Comparison of ENCODE assay signal across 7 cellular contexts in the genomic region with DNA sequence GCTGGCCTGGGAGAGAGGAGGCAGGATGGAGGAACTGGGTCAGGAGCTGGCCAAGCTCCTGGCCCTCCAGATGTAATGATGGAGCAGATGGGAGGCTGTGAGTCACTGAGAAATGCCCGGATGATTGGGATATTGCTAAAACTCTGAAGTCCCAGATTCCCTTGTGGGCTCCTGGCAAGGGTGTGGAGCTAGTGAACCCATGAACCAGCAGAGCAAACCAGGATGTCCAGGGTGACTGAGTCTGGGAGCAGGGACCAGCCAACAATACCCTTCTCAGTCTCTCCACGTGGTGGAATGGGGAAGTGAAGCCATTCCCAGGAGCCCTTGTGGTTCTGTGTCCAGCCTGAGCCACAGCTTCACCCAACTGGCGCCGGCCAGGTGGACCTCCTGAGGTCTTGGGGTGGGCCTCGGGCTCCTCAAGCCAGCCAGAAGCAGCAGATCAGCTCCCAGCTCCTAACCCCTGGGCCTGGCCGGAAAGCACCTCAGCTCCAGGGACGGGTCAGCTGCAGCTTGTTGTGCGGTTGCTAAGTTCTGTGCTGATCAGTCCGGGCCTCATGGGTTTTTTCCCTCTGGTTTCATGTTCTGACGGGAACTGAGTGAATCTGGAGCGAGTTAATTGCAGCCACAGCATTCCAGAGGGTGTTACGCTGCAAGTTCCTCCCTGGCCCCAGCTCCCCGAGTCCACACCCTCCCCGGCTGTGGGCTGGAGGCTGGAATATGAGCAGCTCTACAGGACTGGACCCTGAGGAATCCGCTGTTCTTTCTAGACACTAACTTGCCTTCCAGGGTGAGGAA. TPM values are rescaled to one million over a fixed set of nuclear protein-coding genes. Genes with fewer than 3 reads are reported as not detected.
DNase-seq lines count a peak whose midpoint lies in the region; ATAC-seq, FAIRE-seq and TF ChIP-seq lines count a peak whose summit lies in the region.

No MANE protein-coding gene starts in this region.

- no peak overlapping the region for H3K4me2 ChIP-seq in H1 (ENCODE audit: insufficient read depth in 1 of 2, low read depth in 2 of 2, low read length in 2 of 2)
- no peak overlapping the region for H3K4me2 ChIP-seq in MM.1S (ENCODE audit: low read depth, low read length)

- H3K4me3 ChIP-seq in MG63 (no peak overlapping the region), H1 (ENCODE audit: extremely low read depth in 1 of 4, insufficient read depth in 2 of 4, low read depth in 3 of 4, low read length in 4 of 4) (no peak overlapping the region), urinary bladder (ENCODE audit: low read depth, low read length) (no peak overlapping the region), MM.1S (ENCODE audit: low read length) (no peak overlapping the region), WERI-Rb-1 (ENCODE audit: low read depth, low read length) (no peak overlapping the region)

- no peak overlapping the region for H4K5ac ChIP-seq in H1 (ENCODE audit: insufficient read length, low read depth, low read length)

- H3K9me3 ChIP-seq in MG63 (no peaks in the 10 kb centered on the region), H1 (ENCODE audit: insufficient read depth in 2 of 2, low read depth in 1 of 2, low read length in 1 of 2) (no peaks in the 10 kb centered on the region), MM.1S (replicated peaks; ENCODE audit: insufficient read depth, low read length) (no peaks in the 10 kb centered on the region), WERI-Rb-1 (ENCODE audit: severe bottlenecking) (no peaks in the 10 kb centered on the region)

- DNase-seq in MG63 (peak; percentile 94), H1 (ENCODE audit: low read depth in 1 of 2, low spot score in 2 of 2) (no peak), mucosa of gallbladder (ENCODE audit: low spot score) (peak; percentile 69), MM.1S (no peak), WERI-Rb-1 (no peak)

- no peak for ATAC-seq in GM21447 (IDR thresholded peaks at IDR 0.05; ENCODE audit: unreplicated experiment)

- no peak overlapping the region for H2BK20ac ChIP-seq in H1 (ENCODE audit: low read length)

- no peak for TF ChIP-seq RAD21 in H1 (IDR thresholded peaks at IDR 0.05 in 1 of 2, conservative IDR thresholded peaks at IDR 0.05 in 1 of 2; ENCODE audit: low read depth in 2 of 2, low read length in 2 of 2)

- H4K8ac ChIP-seq in H1 (ENCODE audit: extremely low read depth, insufficient read depth, low read length) = peak overlapping the region; percentile 29; the same call in 1 of the 2 replicates

- TF ChIP-seq CTCF in H1 (IDR thresholded peaks at IDR 0.05; ENCODE audit: control extremely low read depth in 1 of 3, insufficient read depth in 1 of 3, low read depth in 1 of 3, low read length in 3 of 3) = no peak
- TF ChIP-seq CTCF in MM.1S (IDR thresholded peaks at IDR 0.05; ENCODE audit: low read length) = no peak
- no peak for TF ChIP-seq CTCF in WERI-Rb-1 (IDR thresholded peaks at IDR 0.05; ENCODE audit: low read depth, low read length)

- no peak overlapping the region for H3K56ac ChIP-seq in H1 (replicated peaks; ENCODE audit: insufficient read length, low read depth, low read length)

- H3K79me2 ChIP-seq in H1 (ENCODE audit: control insufficient read depth in 1 of 2, insufficient read depth in 2 of 2, low read length in 2 of 2) (no peaks in the 10 kb centered on the region), MM.1S (ENCODE audit: low read length) (no peaks in the 10 kb centered on the region)

- POLR2A ChIA-PET in H1 (lab: Charles Lee; ENCODE audit: partially characterized antibody) = interaction anchor here (1.4 to 2.9 kb wide), 2 partner anchors 19 to 38 kb away, joined by 3 to 14 read pairs; a partner anchor contains a TSS

- no peak overlapping the region for H3K4ac ChIP-seq in H1 (replicated peaks; ENCODE audit: insufficient read length, low read depth, low read length)

- H3K36me3 ChIP-seq in MG63 (no peaks in the 10 kb centered on the region), H1 (ENCODE audit: control insufficient read depth in 2 of 4, insufficient read depth in 4 of 4, low read length in 3 of 4) (no peaks in the 10 kb centered on the region), urinary bladder (ENCODE audit: insufficient read depth) (no peaks in the 10 kb centered on the region), MM.1S (replicated peaks; ENCODE audit: insufficient read depth, low read length) (no peaks in the 10 kb centered on the region), WERI-Rb-1 (no peaks in the 10 kb centered on the region)

- no peak overlapping the region for H2AK5ac ChIP-seq in H1 (ENCODE audit: low read depth, low read length)

- H3K9ac ChIP-seq in H1 (replicated peaks in 1 of 4; ENCODE audit: extremely low read depth in 1 of 4, low read depth in 3 of 4, low read length in 3 of 4) (no peak overlapping the region), MM.1S (ENCODE audit: low read length) (no peak overlapping the region)

- no peak overlapping the region for H2BK120ac ChIP-seq in H1 (replicated peaks; ENCODE audit: low read depth, low read length)

- H2BK5ac ChIP-seq in H1 (ENCODE audit: low read depth, low read length) = no peak overlapping the region

- no peak overlapping the region for H2BK15ac ChIP-seq in H1 (ENCODE audit: low read length)

- no peak overlapping the region for H3K18ac ChIP-seq in H1 (ENCODE audit: extremely low read depth, low read length)

- H3K9me2 ChIP-seq in MM.1S (replicated peaks; ENCODE audit: insufficient read depth, low read length) = no peaks in the 10 kb centered on the region

- TF ChIP-seq EP300 in H1 (IDR thresholded peaks at IDR 0.05; ENCODE audit: borderline replicate concordance in 1 of 2, low read depth in 2 of 2, low read length in 2 of 2) = no peak

- no peaks in the 10 kb centered on the region for H3K79me1 ChIP-seq in H1 (ENCODE audit: low read depth, low read length)

- no peak overlapping the region for H3K14ac ChIP-seq in H1 (ENCODE audit: insufficient read length)

- CTCF ChIA-PET in H1 (lab: Charles Lee; ENCODE audit: partially characterized antibody) = interaction anchor here (0.5 to 4.0 kb wide), 14 partner anchors 9 to 1889 kb away, joined by 3 to 29 read pairs (median 4); no protein-coding TSS in a partner anchor

- no peak for TF ChIP-seq POLR2A in H1 (IDR thresholded peaks at IDR 0.05; ENCODE audit: control extremely low read depth in 1 of 2, low read depth in 2 of 2, low read length in 2 of 2)

- FAIRE-seq in H1 (lab: Jason Lieb, UNC) = no peak

- H2BK12ac ChIP-seq in H1 (ENCODE audit: low read depth, low read length) = no peak overlapping the region

- H3K23me2 ChIP-seq in H1 (ENCODE audit: low read depth, low read length) = peaks cover 1% of the 10 kb centered on the region; the same call in 1 of the 2 replicates

- no peak overlapping the region for H4K91ac ChIP-seq in H1 (replicated peaks; ENCODE audit: insufficient read length, low read length)

- no peaks in the 10 kb centered on the region for H3F3A ChIP-seq in MM.1S (ENCODE audit: insufficient read depth, low read length)

- no peak overlapping the region for H3K23ac ChIP-seq in H1 (ENCODE audit: insufficient read length)

- H3K27me3 ChIP-seq in MG63 = no peaks in the 10 kb centered on the region
- peaks cover 0 to 2% (median 0%) of the 10 kb centered on the region in 4 experiments; a peak in 1 of 7 replicates for H3K27me3 ChIP-seq in H1 (replicated peaks in 1 of 4; ENCODE audit: control insufficient read depth in 3 of 4, extremely low read depth in 1 of 4, insufficient read depth in 3 of 4, low read length in 3 of 4)
- no peaks in the 10 kb centered on the region for H3K27me3 ChIP-seq in MM.1S (replicated peaks; ENCODE audit: insufficient read depth, low read length)
- no peaks in the 10 kb centered on the region for H3K27me3 ChIP-seq in WERI-Rb-1 (ENCODE audit: insufficient read depth, low read depth, severe bottlenecking)

- H4K20me1 ChIP-seq in H1 (replicated peaks in 1 of 2; ENCODE audit: control insufficient read depth in 1 of 2, insufficient read depth in 2 of 2, low read length in 2 of 2) (no peaks in the 10 kb centered on the region), MM.1S (ENCODE audit: insufficient read depth, low read length) (no peaks in the 10 kb centered on the region)

- H3K4me1 ChIP-seq in H1 (replicated peaks in 1 of 4; ENCODE audit: control insufficient read depth in 3 of 4, insufficient read depth in 4 of 4, low read length in 3 of 4) (no peaks in the 10 kb centered on the region; a peak in 1 of 7 replicates), urinary bladder (ENCODE audit: insufficient read depth) (no peaks in the 10 kb centered on the region), MM.1S (ENCODE audit: low read length) (no peaks in the 10 kb centered on the region)

- H2AFZ ChIP-seq in H1 (ENCODE audit: low read length) = peak overlapping the region; percentile 70; the same call in 1 of the 2 replicates
- H2AFZ ChIP-seq in MM.1S (ENCODE audit: low read length) = no peak overlapping the region

- H3K27ac ChIP-seq in H1 (ENCODE audit: low read depth, low read length) (no peak overlapping the region), urinary bladder (ENCODE audit: low read depth) (peak overlapping the region; percentile 78), MM.1S (ENCODE audit: low read length) (no peak overlapping the region), WERI-Rb-1 (no peak overlapping the region)

- 85% methylated on average over 15 of the region's 15 CpGs; no CpG with 5 or more reads in 1 of the 2 experiments for WGBS in H1 (ENCODE audit: extremely low coverage in 1 of 2, insufficient coverage in 1 of 2, insufficient read length in 1 of 2, insufficient replicate concordance in 2 of 2, low coverage in 1 of 2, low lambda C conversion rate in 2 of 2, missing lambda C conversion rate in 1 of 2), 2 experiments
- WGBS in urinary bladder = 25% methylated on average over 15 of the region's 15 CpGs

TF ChIP-seq in H1, 55 proteins besides CTCF, POLR2A, EP300 and RAD21 (continues in another document):
- TF ChIP-seq SP1 (IDR thresholded peaks at IDR 0.05; ENCODE audit: low read depth, low read length) (no peak), KDM4A (IDR thresholded peaks at IDR 0.05; ENCODE audit: low read depth, low read length, severe bottlenecking) (no peak), SRF (IDR thresholded peaks at IDR 0.05; ENCODE audit: low read depth, low read length) (no peak), JUND (IDR thresholded peaks at IDR 0.05; ENCODE audit: low read length) (no peak), RFX5 (IDR thresholded peaks at IDR 0.05; ENCODE audit: borderline replicate concordance, low read depth, low read length) (no peak)

RNA-seq across cellular contexts. Expression of a gene that starts 37.6 kb away (rescaled TPM):
- 80.6 and 99.2 TPM in 2 replicates for total RNA-seq in MG63 (2014; rRNA removed; shearing (Covaris generic); ENCODE audit: low replicate concordance)
- total RNA-seq in H1 (2021; fragmentation: NEBNext Ultra II Directional; extraction: Animal tissue kit (Norgen Biotek cat#: 25700)) = 6.5 and 8.6 TPM in 2 replicates
- 11.4 and 11.7 TPM in 2 replicates for polyA plus RNA-seq in H1 (2011; rRNA removed)
- polyA plus RNA-seq in H1 (2011; cell fraction: cytosol; rRNA removed) = 11.3 TPM
- 15.3 TPM for polyA plus RNA-seq in H1 (2011; cell fraction: nucleus; rRNA removed)
- polyA plus RNA-seq in H1 (2012, experiment 1 of 2) = 6.9 to 8.1 TPM (median 7.2 TPM) in 4 replicates
- polyA plus RNA-seq in H1 (2012, experiment 2 of 2) = 7.6 TPM
- polyA plus RNA-seq in H1 (2013, experiment 1 of 2) = 3.2 TPM
- 2.9 TPM for polyA plus RNA-seq in H1 (2013, experiment 2 of 2)
- polyA minus RNA-seq in H1 (2011; rRNA and poly(A)+ RNA removed) = 17.6 and 18.7 TPM in 2 replicates
- polyA minus RNA-seq in H1 (2011; cell fraction: cytosol; rRNA and poly(A)+ RNA removed) = 10.2 TPM
- 47.4 TPM for polyA minus RNA-seq in H1 (2011; cell fraction: nucleus; rRNA and poly(A)+ RNA removed)
- 240 TPM for total RNA-seq in mucosa of gallbladder
- total RNA-seq in urinary bladder = 76.4 TPM
- polyA plus RNA-seq in urinary bladder = 822 TPM

Comparison
In these comparisons a context has a peak if more than half of its experiments do, and no peak if none do; other contexts are left out.
1. DNase-seq: peak in MG63 (single experiment) and mucosa of gallbladder (single experiment); none in H1 (0 of 2), MM.1S (single experiment) and WERI-Rb-1 (single experiment).